22 cellular contexts compared by ENCODE assay signal in the genomic region with DNA sequence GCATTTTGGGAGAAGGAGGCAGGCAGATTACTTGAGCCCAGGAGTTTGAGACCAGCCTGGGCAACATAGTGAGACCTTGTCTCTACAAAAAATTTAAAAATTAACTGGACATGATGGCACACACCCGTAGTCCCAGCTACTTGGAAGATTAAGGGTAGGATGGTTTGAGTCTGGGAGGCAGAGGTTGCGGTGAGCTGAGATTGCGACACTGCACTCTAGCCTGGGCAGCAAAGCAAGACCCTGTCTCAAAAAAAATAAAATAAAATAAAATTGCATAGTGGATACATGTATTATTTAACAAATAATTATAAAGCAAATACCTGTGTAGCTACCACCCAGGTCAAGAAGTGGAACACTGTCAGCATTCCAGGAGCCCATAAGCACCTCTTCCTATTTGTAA.
DNase-seq lines count a peak whose midpoint lies in the region; ATAC-seq, FAIRE-seq and TF ChIP-seq lines count a peak whose summit lies in the region.
"Had no signal": no experiment of that assay in that cellular context is flagged by ENCODE, and none has a peak within 500 bp of the region (broad histone marks: within the 10 kb centered on the region; RNA-seq: fewer than 3 reads in every experiment).

No MANE protein-coding gene starts in this region.

- no peak overlapping the region for H3K23ac ChIP-seq in IMR-90 (ENCODE audit: low read depth, low read length)

- TF ChIP-seq EP300 in K562 (IDR thresholded peaks at IDR 0.05; ENCODE audit: low read length) = no peak

- BruUV-seq in IMR-90 (replicated peaks; lab: Mats Ljungman, UMichigan) (no TSS peak), K562 (replicated peaks; lab: Mats Ljungman, UMichigan) (no TSS peak)

- no peaks in the 10 kb centered on the region for H4K20me1 ChIP-seq in IMR-90 (ENCODE audit: insufficient read depth, low read length)
- no peaks in the 10 kb centered on the region for H4K20me1 ChIP-seq in K562 (replicated peaks; ENCODE audit: control insufficient read depth, insufficient read depth, low read length)

- no peak overlapping the region for H3K18ac ChIP-seq in IMR-90 (ENCODE audit: low read depth, low read length)

- no peak overlapping the region for H2BK20ac ChIP-seq in IMR-90 (ENCODE audit: low read depth, low read length)

- FAIRE-seq in K562 (lab: Jason Lieb, UNC) = no peak
- FAIRE-seq: G401.6, H54 had no signal

- no peaks in the 10 kb centered on the region for H3K9me3 Mint-ChIP-seq in activated T-cell treated with anti-CD3 and anti-CD28 coated beads, Interleukin-2, amount 50 U/mL, for 24 hours
- no peaks in the 10 kb centered on the region for H3K9me3 Mint-ChIP-seq in activated T-cell treated with anti-CD3 and anti-CD28 coated beads, Interleukin-2, amount 50 U/mL, for 4 hours

- intact Hi-C loops in IMR-90 (cut with micrococcal nuclease) = no loop called here
- intact Hi-C loops in K562 (cut with micrococcal nuclease) = no loop called here

- H3K14ac ChIP-seq in IMR-90 (replicated peaks; ENCODE audit: low read depth, low read length) = no peak overlapping the region

- H3K9ac ChIP-seq in IMR-90 (ENCODE audit: low read depth, low read length) (no peak overlapping the region), K562 (ENCODE audit: insufficient read depth in 1 of 2, low read depth in 2 of 2, low read length in 2 of 2) (no peak overlapping the region)
- H3K9ac ChIP-seq: SK-N-SH had no signal

- in situ Hi-C loops in IMR-90 (cut with MboI; ENCODE audit: low sequenced_read_pairs) (no loop called here), K562 (cut with MboI) (no loop called here)

- TF ChIP-seq CTCF in IMR-90 (conservative IDR thresholded peaks at IDR 0.05; ENCODE audit: low read depth, low read length) = no peak
- TF ChIP-seq CTCF in K562 (IDR thresholded peaks at IDR 0.05 in 2 of 3, conservative IDR thresholded peaks at IDR 0.05 in 1 of 3; ENCODE audit: insufficient read depth in 2 of 3, low read depth in 1 of 3, low read length in 3 of 3) = no peak

- no peak overlapping the region for H2AK9ac ChIP-seq in IMR-90 (replicated peaks; ENCODE audit: low read depth, low read length, poor library complexity)

- H4K8ac ChIP-seq in IMR-90 (ENCODE audit: low read depth in 2 of 2, low read length in 2 of 2) = no peak overlapping the region

- TF ChIP-seq RAD21 in IMR-90 (IDR thresholded peaks at IDR 0.05; ENCODE audit: low read length) (no peak), K562 (CRISPR knock-in tag; conservative IDR thresholded peaks at IDR 0.05 in 1 of 2, IDR thresholded peaks at IDR 0.05 in 1 of 2) (no peak)

- H2BK120ac ChIP-seq in IMR-90 (ENCODE audit: low read depth, low read length) = no peak overlapping the region

- H4K5ac ChIP-seq in IMR-90 (ENCODE audit: low read depth, low read length) = no peak overlapping the region

- H3K27me3 ChIP-seq in IMR-90 (ENCODE audit: control insufficient read depth, insufficient read depth, low read length) (no peaks in the 10 kb centered on the region), K562 (ENCODE audit: control insufficient read depth in 2 of 2, insufficient read depth in 2 of 2, low read length in 2 of 2) (no peaks in the 10 kb centered on the region)

- H3K79me2 ChIP-seq in K562 (ENCODE audit: control insufficient read depth, insufficient read depth, low read length) = peaks cover 16% of the 10 kb centered on the region; the same call in 1 of the 3 replicates

- peaks cover 7% of the 10 kb centered on the region for H3K4me1 ChIP-seq in IMR-90 (ENCODE audit: control insufficient read depth, insufficient read depth, low read length)
- H3K4me1 ChIP-seq in K562 (replicated peaks in 1 of 2; ENCODE audit: control insufficient read depth in 2 of 2, insufficient read depth in 2 of 2, low read length in 2 of 2) = no peaks in the 10 kb centered on the region

- H2AK5ac ChIP-seq in IMR-90 (ENCODE audit: low read depth, low read length) = no peak overlapping the region

- H2BK15ac ChIP-seq in IMR-90 (ENCODE audit: low read depth, low read length) = no peak overlapping the region

- CTCF ChIA-PET in IMR-90 (lab: Yijun Ruan, JAX) (interaction anchor here (1.2 kb wide), 1 partner anchor 9 kb away, joined by 3 read pairs; no protein-coding TSS in a partner anchor), K562 (lab: Yijun Ruan, JAX; ENCODE audit: low intra/inter-chr PET ratio) (no interaction called here)

- H3K4me1 Mint-ChIP-seq in activated T-cell treated with anti-CD3 and anti-CD28 coated beads, Interleukin-2, amount 50 U/mL, for 24 hours (ENCODE audit: low read depth) = peaks cover 55% of the 10 kb centered on the region
- H3K4me1 Mint-ChIP-seq in activated T-cell treated with anti-CD3 and anti-CD28 coated beads, Interleukin-2, amount 50 U/mL, for 4 hours (ENCODE audit: low read depth) = peaks cover 54% of the 10 kb centered on the region

- H3K27ac ChIP-seq in IMR-90 (ENCODE audit: insufficient read depth, low read length) = no peak overlapping the region
- H3K27ac ChIP-seq in K562 (ENCODE audit: extremely low read depth, low read depth, low read length) = no peak overlapping the region

- no peak overlapping the region for H3K4me3 ChIP-seq in IMR-90 (ENCODE audit: insufficient read depth, low read depth, low read length)
- no peak overlapping the region for H3K4me3 ChIP-seq in K562

- dilution Hi-C loops in IMR-90 (cut with HindIII; ENCODE audit: low sequenced_read_pairs, unreplicated experiment) = no loop called here

- H3K9me3 ChIP-seq in IMR-90 (ENCODE audit: control insufficient read depth, insufficient read depth, low read length) (no peaks in the 10 kb centered on the region), K562 (replicated peaks; ENCODE audit: control insufficient read depth, insufficient read depth, low read depth, low read length) (no peaks in the 10 kb centered on the region)
- H3K9me3 ChIP-seq: SK-N-SH had no signal

- no peak overlapping the region for H3K4ac ChIP-seq in IMR-90 (ENCODE audit: low read depth, low read length)

- TF ChIP-seq POLR2A in IMR-90 (IDR thresholded peaks at IDR 0.05; ENCODE audit: low read depth, low read length) = no peak
- no peak for TF ChIP-seq POLR2A in K562 (conservative IDR thresholded peaks at IDR 0.05)

- no peak overlapping the region for H2BK5ac ChIP-seq in IMR-90 (ENCODE audit: low read depth, low read length, poor library complexity, severe bottlenecking)

- peaks cover 22 to 42% of the 10 kb centered on the region in 2 experiments for H3K79me1 ChIP-seq in IMR-90 (ENCODE audit: low read depth in 1 of 2, low read length in 2 of 2)

- no CpG with 5 or more reads among the region's 3 CpGs for WGBS in IMR-90 (ENCODE audit: extremely low coverage in 2 of 2, insufficient read length in 1 of 2), 2 experiments
- 94% methylated on average over 3 of the region's 3 CpGs for WGBS in K562 (ENCODE audit: insufficient coverage, low coverage, missing lambda C conversion rate)

- no peaks in the 10 kb centered on the region for H3K27me3 Mint-ChIP-seq in activated T-cell treated with anti-CD3 and anti-CD28 coated beads, Interleukin-2, amount 50 U/mL, for 24 hours
- no peaks in the 10 kb centered on the region for H3K27me3 Mint-ChIP-seq in activated T-cell treated with anti-CD3 and anti-CD28 coated beads, Interleukin-2, amount 50 U/mL, for 4 hours (ENCODE audit: low read depth)

- no peak for ATAC-seq in activated T-cell treated with anti-CD3 and anti-CD28 coated beads, Interleukin-2, amount 50 U/mL, for 4 hours
- ATAC-seq in IMR-90 (ENCODE audit: low read depth) = no peak
- ATAC-seq in K562 = no peak
- ATAC-seq in SK-N-SH treated with all-trans-retinoic acid at 6 μM for 48 hours = no peak
- ATAC-seq: PC-3 had no signal

- no peak overlapping the region for H3K56ac ChIP-seq in IMR-90 (ENCODE audit: extremely low read depth, insufficient read depth, low read length)

- peak overlapping the region; percentile 55 for H3K27ac Mint-ChIP-seq in activated T-cell treated with anti-CD3 and anti-CD28 coated beads, Interleukin-2, amount 50 U/mL, for 24 hours

- no peak for DNase-seq in activated T-cell treated with anti-CD3 and anti-CD28 coated beads, Interleukin-2, amount 50 U/mL, for 24 hours
- no peak for DNase-seq in activated T-cell treated with anti-CD3 and anti-CD28 coated beads, Interleukin-2, amount 50 U/mL, for 4 hours
- DNase-seq in IMR-90 = no peak
- DNase-seq in K562 (ENCODE audit: extremely low read depth in 1 of 4, low spot score in 3 of 4) = no peak
- DNase-seq in activated gamma-delta T cell (lab: John Stamatoyannopoulos, UW) = no peak
- DNase-seq in stimulated activated CD4-positive, alpha-beta T cell treated with anti-CD3 and anti-CD28 coated beads, Interleukin-2, amount 100 ng/mL, for 48 hours = no peak
- DNase-seq: 8988T; ACHN; COR-L47; NCI-H1048; NCI-H1417; NCI-H1694; NCI-H2029 treated with DMSO at 0.1 percent for 48 hours; NCI-H446 treated with DMSO at 0.1 percent for 48 hours; NCI-H526; NCI-H82; NK-92 treated with Interleukin-12 subunit alpha and Interleukin-12 subunit beta, amount 100 ng/mL, for 24 hours; PC-3; SK-N-SH had no signal

- H3K36me3 ChIP-seq in IMR-90 (ENCODE audit: control insufficient read depth, insufficient read depth, low read length) (peaks cover 4% of the 10 kb centered on the region), K562 (ENCODE audit: control insufficient read depth, insufficient read depth, low read length) (no peaks in the 10 kb centered on the region)

- POLR2A ChIA-PET in IMR-90 (lab: Charles Lee; ENCODE audit: unreplicated experiment) = no interaction called here
- POLR2A ChIA-PET in K562 (lab: Yijun Ruan, JAX) = no interaction called here

- peaks cover 38% of the 10 kb centered on the region for H3K36me3 Mint-ChIP-seq in activated T-cell treated with anti-CD3 and anti-CD28 coated beads, Interleukin-2, amount 50 U/mL, for 24 hours (ENCODE audit: low read depth)
- H3K36me3 Mint-ChIP-seq in activated T-cell treated with anti-CD3 and anti-CD28 coated beads, Interleukin-2, amount 50 U/mL, for 4 hours (ENCODE audit: insufficient read depth) = peaks cover 15% of the 10 kb centered on the region

- no peak overlapping the region for H4K91ac ChIP-seq in IMR-90 (ENCODE audit: insufficient read depth, low read depth, low read length)

- H2AFZ ChIP-seq in IMR-90 (replicated peaks; ENCODE audit: low read length, poor library complexity) (no peak overlapping the region), K562 (ENCODE audit: low read depth, low read length) (no peak overlapping the region)

- no peak overlapping the region for H3K4me3 Mint-ChIP-seq in activated T-cell treated with anti-CD3 and anti-CD28 coated beads, Interleukin-2, amount 50 U/mL, for 24 hours
- no peak overlapping the region for H3K4me3 Mint-ChIP-seq in activated T-cell treated with anti-CD3 and anti-CD28 coated beads, Interleukin-2, amount 50 U/mL, for 4 hours

- no peak overlapping the region for H3K4me2 ChIP-seq in IMR-90 (ENCODE audit: low read depth, low read length)
- no peak overlapping the region for H3K4me2 ChIP-seq in K562 (ENCODE audit: insufficient read depth, low read length)
- H3K4me2 ChIP-seq: SK-N-SH had no signal

- H3K9me1 ChIP-seq in IMR-90 (ENCODE audit: insufficient read depth, low read length) = peaks cover 4% of the 10 kb centered on the region
- H3K9me1 ChIP-seq in K562 (ENCODE audit: control insufficient read depth, insufficient read depth, low read length) = no peaks in the 10 kb centered on the region

TF ChIP-seq in IMR-90, 13 proteins besides CTCF, POLR2A, EP300 and RAD21 (continues in another document):
- TF ChIP-seq MAFK (IDR thresholded peaks at IDR 0.05; ENCODE audit: low read depth, low read length) = no peak

TF ChIP-seq in K562, 482 proteins besides CTCF, POLR2A, EP300 and RAD21 (continues in another document):
- TF ChIP-seq DACH1 (IDR thresholded peaks at IDR 0.05; ENCODE audit: partially characterized antibody) = no peak
